In the genomic region with DNA sequence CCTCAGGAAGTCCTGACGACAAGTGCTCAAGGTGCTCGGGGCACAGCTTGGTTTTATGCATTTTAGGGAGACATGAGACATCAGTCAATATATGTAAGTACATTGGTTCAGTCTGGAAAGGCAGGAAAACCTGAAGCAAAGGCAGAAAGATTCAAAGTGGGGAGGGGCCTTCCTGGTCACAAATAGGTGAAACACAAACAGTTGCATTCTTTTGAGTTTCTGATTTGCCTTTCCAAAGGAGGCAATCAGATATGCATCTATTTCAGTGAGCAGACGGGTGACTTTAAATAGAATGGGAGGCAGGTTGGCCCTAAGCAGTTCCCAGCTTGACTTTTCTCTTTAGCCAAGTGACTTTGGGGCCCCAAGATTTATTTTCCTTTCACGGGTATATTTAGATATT, we compare ENCODE assay signal across 25 cellular contexts. TPM values are rescaled to one million over a fixed set of nuclear protein-coding genes. Genes with fewer than 3 reads are reported as not detected.
DNase-seq lines count a peak whose midpoint lies in the region; ATAC-seq lines count a peak whose summit lies in the region.
"Had no signal": no experiment of that assay in that cellular context is flagged by ENCODE, and none has a peak within 500 bp of the region (broad histone marks: within the 10 kb centered on the region; RNA-seq: fewer than 3 reads in every experiment).

No MANE protein-coding gene starts in this region.

- H3K9me3 Mint-ChIP-seq in activated CD4-positive, alpha-beta T cell treated with anti-CD3 and anti-CD28 coated beads, Interleukin-2, amount 10 ng/mL, durations not matched to agents 24 days and 14 days, result no peaks in the 10 kb centered on the region
- H3K9me3 Mint-ChIP-seq in activated CD4-positive, alpha-beta T cell treated with anti-CD3 and anti-CD28 coated beads for 36 hours (ENCODE audit: low read depth), result no peaks in the 10 kb centered on the region
- H3K9me3 Mint-ChIP-seq in CD8-positive, alpha-beta memory T cell, result peaks cover 0 to 1% (median 0%) of the 10 kb centered on the region in 5 donors

- H3K4me3 Mint-ChIP-seq in activated CD4-positive, alpha-beta T cell treated with anti-CD3 and anti-CD28 coated beads, Interleukin-2, amount 10 ng/mL, durations not matched to agents 24 days and 14 days, result peak overlapping the region; percentile 32
- H3K4me3 Mint-ChIP-seq in activated CD4-positive, alpha-beta T cell treated with anti-CD3 and anti-CD28 coated beads for 36 hours, result no peak overlapping the region
- peak overlapping the region in 6 of 7 donors; percentile 17 to 82 (median 42) for H3K4me3 Mint-ChIP-seq in CD8-positive, alpha-beta memory T cell
- peak overlapping the region; percentile 63 for H3K4me3 Mint-ChIP-seq in T-helper 17 cell

- H3K27ac ChIP-seq in CD8-positive, alpha-beta memory T cell (ENCODE audit: low read depth, low read length), result no peak overlapping the region
- H3K27ac ChIP-seq in mesendoderm (ENCODE audit: low read depth, low read length) (no peak overlapping the region), neuronal stem cell (replicated peaks; ENCODE audit: low read length) (no peak overlapping the region)
- H3K27ac ChIP-seq: body of pancreas, esophagus muscularis mucosa, HL-60, upper lobe of right lung had no signal

- no peak overlapping the region for H3K27ac Mint-ChIP-seq in activated CD4-positive, alpha-beta T cell treated with anti-CD3 and anti-CD28 coated beads, Interleukin-2, amount 10 ng/mL, durations not matched to agents 24 days and 14 days
- H3K27ac Mint-ChIP-seq in activated CD4-positive, alpha-beta T cell treated with anti-CD3 and anti-CD28 coated beads for 36 hours, result no peak overlapping the region
- H3K27ac Mint-ChIP-seq in CD8-positive, alpha-beta memory T cell, result peak overlapping the region; percentile 26 to 84 (median 66)
- peak overlapping the region; percentile 77 for H3K27ac Mint-ChIP-seq in T-helper 17 cell

- no peak overlapping the region for H3K4me3 ChIP-seq in CD8-positive, alpha-beta memory T cell (ENCODE audit: low read length)
- H3K4me3 ChIP-seq in mesendoderm (ENCODE audit: low read length) (no peak overlapping the region), neuronal stem cell (ENCODE audit: low read length in 2 of 2) (no peak overlapping the region)
- H3K4me3 ChIP-seq: body of pancreas, esophagus muscularis mucosa, upper lobe of right lung had no signal

- H3K14ac ChIP-seq in neuronal stem cell (ENCODE audit: low read length), result no peak overlapping the region

- H3K79me2 ChIP-seq in mesendoderm (ENCODE audit: control insufficient read depth, insufficient read depth, low read length), result no peaks in the 10 kb centered on the region

- H3K79me1 ChIP-seq in mesendoderm (ENCODE audit: low read length) (no peaks in the 10 kb centered on the region), neuronal stem cell (ENCODE audit: low read depth, low read length) (no peaks in the 10 kb centered on the region)

- H3K4me1 Mint-ChIP-seq in activated CD4-positive, alpha-beta T cell treated with anti-CD3 and anti-CD28 coated beads, Interleukin-2, amount 10 ng/mL, durations not matched to agents 24 days and 14 days, result peaks cover 31% of the 10 kb centered on the region
- H3K4me1 Mint-ChIP-seq in activated CD4-positive, alpha-beta T cell treated with anti-CD3 and anti-CD28 coated beads for 36 hours, result peaks cover 19% of the 10 kb centered on the region
- H3K4me1 Mint-ChIP-seq in CD8-positive, alpha-beta memory T cell, result peaks cover 20 to 33% (median 31%) of the 10 kb centered on the region in 3 donors
- peaks cover 19% of the 10 kb centered on the region for H3K4me1 Mint-ChIP-seq in T-helper 17 cell

- no peak overlapping the region for H2AK5ac ChIP-seq in mesendoderm (ENCODE audit: low read length)
- H2AK5ac ChIP-seq in neuronal stem cell (ENCODE audit: low read depth, low read length), result no peak overlapping the region

- CTCF ChIA-PET in activated CD4-positive, alpha-beta T cell treated with anti-CD3 and anti-CD28 coated beads for 36 hours (lab: Charles Lee), result interaction anchor here (0.9 to 2.3 kb wide), 3 partner anchors 12 to 22 kb away, joined by 3 to 11 read pairs (median 3); a partner anchor contains a TSS
- CTCF ChIA-PET in CD8-positive, alpha-beta memory T cell (lab: Charles Lee), result interaction anchor here (0.7 to 2.5 kb wide), 3 partner anchors 19 to 22 kb away, joined by 3 to 10 read pairs (median 4); a partner anchor contains a TSS

- ATAC-seq in activated CD4-positive, alpha-beta T cell treated with anti-CD3 and anti-CD28 coated beads for 36 hours, result no peak
- no peak for ATAC-seq in T-helper 17 cell
- no peak for ATAC-seq in GM21786 (IDR thresholded peaks at IDR 0.05; ENCODE audit: unreplicated experiment)
- no peak for ATAC-seq in HG03135 (IDR thresholded peaks at IDR 0.05; ENCODE audit: unreplicated experiment)
- ATAC-seq: body of pancreas had no signal

- no peak overlapping the region for H4K5ac ChIP-seq in mesendoderm (ENCODE audit: low read length)

- no peaks in the 10 kb centered on the region for H3K36me3 Mint-ChIP-seq in activated CD4-positive, alpha-beta T cell treated with anti-CD3 and anti-CD28 coated beads, Interleukin-2, amount 10 ng/mL, durations not matched to agents 24 days and 14 days (ENCODE audit: low read depth)
- H3K36me3 Mint-ChIP-seq in activated CD4-positive, alpha-beta T cell treated with anti-CD3 and anti-CD28 coated beads for 36 hours (ENCODE audit: low read depth), result no peaks in the 10 kb centered on the region
- H3K36me3 Mint-ChIP-seq in CD8-positive, alpha-beta memory T cell, result no peaks in the 10 kb centered on the region
- no peaks in the 10 kb centered on the region for H3K36me3 Mint-ChIP-seq in T-helper 17 cell (ENCODE audit: low read depth)

- no peak overlapping the region for H2BK12ac ChIP-seq in neuronal stem cell (ENCODE audit: low read length)

- H3K18ac ChIP-seq in mesendoderm (ENCODE audit: low read length), result no peak overlapping the region
- H3K18ac ChIP-seq in neuronal stem cell (ENCODE audit: low read length), result no peak overlapping the region

- H3K23ac ChIP-seq in mesendoderm (ENCODE audit: low read length) (no peak overlapping the region), neuronal stem cell (ENCODE audit: low read depth, low read length, poor library complexity) (no peak overlapping the region)

- H3K4me1 ChIP-seq in CD8-positive, alpha-beta memory T cell (ENCODE audit: insufficient read depth, low read length), result peaks cover 20% of the 10 kb centered on the region
- H3K4me1 ChIP-seq in mesendoderm (ENCODE audit: control insufficient read depth, low read depth, low read length) (peaks cover 2% of the 10 kb centered on the region), neuronal stem cell (ENCODE audit: control insufficient read depth in 2 of 2, insufficient read depth in 1 of 2, low read depth in 1 of 2, low read length in 2 of 2) (peaks cover 0 to 28% of the 10 kb centered on the region in 2 donors)
- H3K4me1 ChIP-seq: body of pancreas, esophagus muscularis mucosa, upper lobe of right lung had no signal

- no peak overlapping the region for H3K4me2 ChIP-seq in mesendoderm (ENCODE audit: low read length)
- no peak overlapping the region for H3K4me2 ChIP-seq in neuronal stem cell (ENCODE audit: insufficient read depth, low read length, poor library complexity, severe bottlenecking)

- POLR2A ChIA-PET in activated CD4-positive, alpha-beta T cell treated with anti-CD3 and anti-CD28 coated beads for 36 hours (lab: Charles Lee), result no interaction called here
- POLR2A ChIA-PET in CD8-positive, alpha-beta memory T cell (lab: Charles Lee), result interaction anchor here (0.6 to 1.5 kb wide), 4 partner anchors 10 to 21 kb away, joined by 3 to 4 read pairs (median 4); no protein-coding TSS in a partner anchor

- H4K8ac ChIP-seq in mesendoderm (ENCODE audit: low read depth, low read length) (no peak overlapping the region), neuronal stem cell (ENCODE audit: low read depth, low read length) (no peak overlapping the region)

- H2BK120ac ChIP-seq in mesendoderm (ENCODE audit: low read depth, low read length) (no peak overlapping the region), neuronal stem cell (ENCODE audit: low read depth, low read length) (no peak overlapping the region)

- DNase-seq in activated CD4-positive, alpha-beta T cell treated with anti-CD3 and anti-CD28 coated beads, Interleukin-2, amount 10 ng/mL, durations not matched to agents 24 days and 14 days, result no peak
- no peak for DNase-seq in activated CD4-positive, alpha-beta T cell treated with anti-CD3 and anti-CD28 coated beads for 36 hours
- no peak for DNase-seq in CD8-positive, alpha-beta memory T cell
- no peak for DNase-seq in T-helper 17 cell
- DNase-seq in mesendoderm, result peak; percentile 67
- no peak for DNase-seq in neuronal stem cell (ENCODE audit: low spot score)
- DNase-seq: activated CD4-positive, alpha-beta T cell treated with anti-CD3 and anti-CD28 coated beads for 4 hours; activated CD8-positive, alpha-beta memory T cell treated with anti-CD3 and anti-CD28 coated beads, Interleukin-2, amount 50 U/mL, for 4 hours; activated effector memory CD4-positive, alpha-beta T cell treated with Interleukin-2 at 50 U/mL for 16 hours; body of pancreas; COR-L47; DMS79; effector CD4-positive, alpha-beta T cell; foreskin melanocyte; HCEC 1CT; hippocampal formation; NCI-H1092 treated with DMSO at 0.1 percent for 48 hours; NCI-H1930; NCI-H526 treated with DMSO at 0.1 percent for 48 hours; stimulated activated CD8-positive, alpha-beta memory T cell treated with anti-CD3 and anti-CD28 coated beads, Interleukin-4, amount 100 ng/mL, for 48 hours; upper lobe of right lung had no signal

- H2AFZ ChIP-seq in neuronal stem cell (ENCODE audit: low read length), result no peak overlapping the region

- H3K9me3 ChIP-seq in CD8-positive, alpha-beta memory T cell (ENCODE audit: low read length), result no peaks in the 10 kb centered on the region
- H3K9me3 ChIP-seq in T-helper 17 cell (ENCODE audit: control insufficient read depth, low read length, poor library complexity, severe bottlenecking) (no peaks in the 10 kb centered on the region), neuronal stem cell (replicated peaks in 1 of 2; ENCODE audit: control insufficient read depth in 2 of 2, insufficient read depth in 1 of 2, low read depth in 1 of 2, low read length in 2 of 2) (no peaks in the 10 kb centered on the region)
- H3K9me3 ChIP-seq: body of pancreas, esophagus muscularis mucosa, upper lobe of right lung had no signal

- intact Hi-C loops in activated CD4-positive, alpha-beta T cell treated with anti-CD3 and anti-CD28 coated beads, Interleukin-2, amount 10 ng/mL, durations not matched to agents 24 days and 14 days (cut with micrococcal nuclease), result no loop called here
- intact Hi-C loops in activated CD4-positive, alpha-beta T cell treated with anti-CD3 and anti-CD28 coated beads for 36 hours (cut with DNase I, micrococcal nuclease), result no loop called here

- H3K27me3 ChIP-seq in CD8-positive, alpha-beta memory T cell (ENCODE audit: insufficient read depth, low read length, poor library complexity, severe bottlenecking), result no peaks in the 10 kb centered on the region
- H3K27me3 ChIP-seq in mesendoderm (ENCODE audit: insufficient read depth, low read length, poor library complexity), result no peaks in the 10 kb centered on the region
- H3K27me3 ChIP-seq in neuronal stem cell (ENCODE audit: control insufficient read depth in 3 of 3, insufficient read depth in 3 of 3, low read depth in 1 of 3, low read length in 3 of 3), result peaks cover 0 to 5% (median 3%) of the 10 kb centered on the region in 3 experiments
- H3K27me3 ChIP-seq: body of pancreas had no signal

- H3K56ac ChIP-seq in mesendoderm (ENCODE audit: low read length), result no peak overlapping the region

- no peak overlapping the region for H4K91ac ChIP-seq in neuronal stem cell (ENCODE audit: low read depth, low read length, poor library complexity)

- H2BK15ac ChIP-seq in mesendoderm (replicated peaks; ENCODE audit: low read depth) (no peak overlapping the region), neuronal stem cell (ENCODE audit: low read length) (no peak overlapping the region)

- no peaks in the 10 kb centered on the region for H3K36me3 ChIP-seq in CD8-positive, alpha-beta memory T cell (ENCODE audit: insufficient read depth, low read length)
- H3K36me3 ChIP-seq in mesendoderm (ENCODE audit: control insufficient read depth, insufficient read depth, low read length), result no peaks in the 10 kb centered on the region
- H3K36me3 ChIP-seq in neuronal stem cell (replicated peaks in 1 of 2; ENCODE audit: control insufficient read depth in 2 of 2, insufficient read depth in 2 of 2, low read length in 2 of 2), result no peaks in the 10 kb centered on the region
- H3K36me3 ChIP-seq: esophagus muscularis mucosa, upper lobe of right lung had no signal

- WGBS in mesendoderm (ENCODE audit: extremely low coverage, insufficient coverage, low lambda C conversion rate), result no CpG with 5 or more reads among the region's 4 CpGs
- WGBS in neuronal stem cell (ENCODE audit: extremely low coverage in 2 of 2, insufficient read length in 2 of 2, insufficient replicate concordance in 1 of 2), 2 donors, result no CpG with 5 or more reads among the region's 4 CpGs

- H3K27me3 Mint-ChIP-seq in activated CD4-positive, alpha-beta T cell treated with anti-CD3 and anti-CD28 coated beads, Interleukin-2, amount 10 ng/mL, durations not matched to agents 24 days and 14 days, result peaks cover 4% of the 10 kb centered on the region
- H3K27me3 Mint-ChIP-seq in activated CD4-positive, alpha-beta T cell treated with anti-CD3 and anti-CD28 coated beads for 36 hours, result no peaks in the 10 kb centered on the region
- H3K27me3 Mint-ChIP-seq in CD8-positive, alpha-beta memory T cell, result no peaks in the 10 kb centered on the region
- H3K27me3 Mint-ChIP-seq in T-helper 17 cell, result no peaks in the 10 kb centered on the region

- no peak overlapping the region for H3K4ac ChIP-seq in mesendoderm (ENCODE audit: low read depth, low read length)
- no peak overlapping the region for H3K4ac ChIP-seq in neuronal stem cell (ENCODE audit: low read length)

- H2BK5ac ChIP-seq in mesendoderm (ENCODE audit: low read length) (no peak overlapping the region), neuronal stem cell (ENCODE audit: low read length) (no peak overlapping the region)

- H3K9ac ChIP-seq in mesendoderm (ENCODE audit: low read length), result no peak overlapping the region
- H3K9ac ChIP-seq in neuronal stem cell (ENCODE audit: low read depth, low read length, poor library complexity), result no peak overlapping the region

RNA-seq across cellular contexts. Expression of a gene that starts 8.9 kb away (rescaled TPM):
- total RNA-seq in activated CD4-positive, alpha-beta T cell treated with anti-CD3 and anti-CD28 coated beads, Interleukin-2, amount 10 ng/mL, durations not matched to agents 24 days and 14 days, result 148 and 150 TPM in 2 replicates
- total RNA-seq in activated CD4-positive, alpha-beta T cell treated with anti-CD3 and anti-CD28 coated beads for 36 hours, result 100 to 1,000 TPM; 114 to 155 TPM
- total RNA-seq in CD8-positive, alpha-beta memory T cell, result 100 to 1,000 TPM; 128 to 129 TPM
- 56.7 TPM for polyA plus RNA-seq in CD8-positive, alpha-beta memory T cell
- 10 to 100 TPM; 65.6 to 77.8 TPM for total RNA-seq in T-helper 17 cell
- polyA plus RNA-seq in mesendoderm (2013, experiment 1 of 2), result 38.8 TPM
- 38.9 TPM for polyA plus RNA-seq in mesendoderm (2013, experiment 2 of 2)
- polyA plus RNA-seq in neuronal stem cell (2013, experiment 1 of 2), result 35.9 TPM
- polyA plus RNA-seq in neuronal stem cell (2013, experiment 2 of 2), result 35.7 TPM

Comparison
In these comparisons a context has a peak if more than half of its experiments do, and no peak if none do; other contexts are left out.
1. H3K27ac Mint-ChIP-seq: peak in CD8-positive, alpha-beta memory T cell (8 of 8) and T-helper 17 cell (single experiment); none in activated CD4-positive, alpha-beta T cell treated with anti-CD3 and anti-CD28 coated beads, Interleukin-2, amount 10 ng/mL, durations not matched to agents 24 days and 14 days (single experiment) and activated CD4-positive, alpha-beta T cell treated with anti-CD3 and anti-CD28 coated beads for 36 hours (single experiment).